In genomic region chr20:36585410-36586125, GRCh38 we compare ENCODE assay signal across 11 cellular contexts. TPM values are rescaled to one million over a fixed set of nuclear protein-coding genes. Genes with fewer than 3 reads are reported as not detected.
DNase-seq lines count a peak whose midpoint lies in the region; ATAC-seq and TF ChIP-seq lines count a peak whose summit lies in the region.
"Had no signal": no experiment of that assay in that cellular context is flagged by ENCODE, and none has a peak within 500 bp of the region (broad histone marks: within the 10 kb centered on the region; RNA-seq: fewer than 3 reads in every experiment).

No MANE protein-coding gene starts in this region.

- H3K4me1 ChIP-seq in heart left ventricle = no peaks in the 10 kb centered on the region

- peaks cover 8 to 17% (median 12%) of the 10 kb centered on the region in 3 donors for H3K4me1 Mint-ChIP-seq in IgD-negative memory B cell
- H3K4me1 Mint-ChIP-seq in activated naive CD8-positive, alpha-beta T cell treated with anti-CD3 and anti-CD28 coated beads for 36 hours = peaks cover 28% of the 10 kb centered on the region
- peaks cover 2% of the 10 kb centered on the region for H3K4me1 Mint-ChIP-seq in mesothelial cell of epicardium

- TF ChIP-seq POLR2A in heart left ventricle (IDR thresholded peaks at IDR 0.05) = no peak

- peak overlapping the region in 2 of 3 donors; percentile 67 to 83 for H3K27ac Mint-ChIP-seq in IgD-negative memory B cell
- H3K27ac Mint-ChIP-seq in activated naive CD8-positive, alpha-beta T cell treated with anti-CD3 and anti-CD28 coated beads for 36 hours = peak overlapping the region; percentile 62
- peak overlapping the region; percentile 21 for H3K27ac Mint-ChIP-seq in mesothelial cell of epicardium
- H3K27ac Mint-ChIP-seq: natural killer cell treated with Interleukin-12 subunit alpha and Interleukin-12 subunit beta and Interleukin-15 and Interleukin-18, amount 100 ng/mL, for 72 hours had no signal

- peak; percentile 88 for DNase-seq in EH (ENCODE audit: low read depth)
- no peak for DNase-seq in activated naive CD8-positive, alpha-beta T cell treated with anti-CD3 and anti-CD28 coated beads for 36 hours
- no peak for DNase-seq in mesothelial cell of epicardium (ENCODE audit: low spot score in 2 of 2, unreplicated experiment in 2 of 2)
- no peak for DNase-seq in OCI-M1 (lab: John Stamatoyannopoulos, UW)
- no peak for DNase-seq in heart left ventricle
- DNase-seq: head of caudate nucleus, NCI-H146, testis had no signal

- TF ChIP-seq CTCF in mesothelial cell of epicardium (IDR thresholded peaks at IDR 0.05; ENCODE audit: unreplicated experiment) = no peak
- TF ChIP-seq CTCF in heart left ventricle (IDR thresholded peaks at IDR 0.05) = no peak

- intact Hi-C loops in heart left ventricle (cut with DNase I) = loop anchor here in 1 of 10 donors (10.0 kb wide), 1 partner anchor 371 kb away; no protein-coding TSS in a partner anchor

- H3K36me3 Mint-ChIP-seq in IgD-negative memory B cell = no peaks in the 10 kb centered on the region
- H3K36me3 Mint-ChIP-seq in activated naive CD8-positive, alpha-beta T cell treated with anti-CD3 and anti-CD28 coated beads for 36 hours = peaks cover 31% of the 10 kb centered on the region
- H3K36me3 Mint-ChIP-seq in mesothelial cell of epicardium = peaks cover 18% of the 10 kb centered on the region
- H3K36me3 Mint-ChIP-seq: natural killer cell treated with Interleukin-12 subunit alpha and Interleukin-12 subunit beta and Interleukin-15 and Interleukin-18, amount 100 ng/mL, for 72 hours had no signal

- no peaks in the 10 kb centered on the region for H3K27me3 ChIP-seq in heart left ventricle
- H3K27me3 ChIP-seq: testis had no signal

- no peak overlapping the region for H3K4me3 ChIP-seq in heart left ventricle
- H3K4me3 ChIP-seq: testis had no signal

- H3K9me3 Mint-ChIP-seq in IgD-negative memory B cell (no peaks in the 10 kb centered on the region), mesothelial cell of epicardium (no peaks in the 10 kb centered on the region)
- no peaks in the 10 kb centered on the region for H3K9me3 Mint-ChIP-seq in activated naive CD8-positive, alpha-beta T cell treated with anti-CD3 and anti-CD28 coated beads for 36 hours
- H3K9me3 Mint-ChIP-seq: natural killer cell treated with Interleukin-12 subunit alpha and Interleukin-12 subunit beta and Interleukin-15 and Interleukin-18, amount 100 ng/mL, for 72 hours had no signal

- peaks cover 0 to 44% (median 30%) of the 10 kb centered on the region in 9 donors for H3K36me3 ChIP-seq in heart left ventricle

- no peak overlapping the region for H3K27ac ChIP-seq in heart left ventricle
- H3K27ac ChIP-seq: testis had no signal

- WGBS in heart left ventricle, 4 donors = 71 to 86% (median 76%) methylated on average over 8 of the region's 8 CpGs

- no peaks in the 10 kb centered on the region for H3K27me3 Mint-ChIP-seq in IgD-negative memory B cell
- H3K27me3 Mint-ChIP-seq in activated naive CD8-positive, alpha-beta T cell treated with anti-CD3 and anti-CD28 coated beads for 36 hours = no peaks in the 10 kb centered on the region
- no peaks in the 10 kb centered on the region for H3K27me3 Mint-ChIP-seq in mesothelial cell of epicardium (ENCODE audit: low read depth)
- H3K27me3 Mint-ChIP-seq: natural killer cell treated with Interleukin-12 subunit alpha and Interleukin-12 subunit beta and Interleukin-15 and Interleukin-18, amount 100 ng/mL, for 72 hours had no signal

- no peaks in the 10 kb centered on the region for H3K9me3 ChIP-seq in heart left ventricle
- H3K9me3 ChIP-seq: testis had no signal

- ATAC-seq in HG03045 (IDR thresholded peaks at IDR 0.05; ENCODE audit: unreplicated experiment) (no peak), heart left ventricle (no peak)
- ATAC-seq: natural killer cell treated with Interleukin-12 subunit alpha and Interleukin-12 subunit beta and Interleukin-15 and Interleukin-18, amount 100 ng/mL, for 72 hours had no signal

- no peak overlapping the region for H3K4me3 Mint-ChIP-seq in IgD-negative memory B cell
- H3K4me3 Mint-ChIP-seq in activated naive CD8-positive, alpha-beta T cell treated with anti-CD3 and anti-CD28 coated beads for 36 hours = no peak overlapping the region
- H3K4me3 Mint-ChIP-seq in mesothelial cell of epicardium = no peak overlapping the region
- H3K4me3 Mint-ChIP-seq: natural killer cell treated with Interleukin-12 subunit alpha and Interleukin-12 subunit beta and Interleukin-15 and Interleukin-18, amount 100 ng/mL, for 72 hours had no signal

RNA-seq across cellular contexts. Expression of gene TGIF2, which starts 12.2 kb away (rescaled TPM):
- polyA plus RNA-seq in IgD-negative memory B cell = 36.3 TPM
- 10 to 100 TPM; 52.1 to 54.0 TPM for total RNA-seq in activated naive CD8-positive, alpha-beta T cell treated with anti-CD3 and anti-CD28 coated beads for 36 hours
- 94.4 to 101 TPM (median 98.4 TPM) in 3 replicates for total RNA-seq in mesothelial cell of epicardium
- 10 to 100 TPM in 3 of 9 donors, 1 to 10 TPM in 6; 4.5 to 14.9 (median 8.2) TPM for total RNA-seq in heart left ventricle
- 1 to 10 TPM; 2.1 to 5.4 TPM for polyA plus RNA-seq in heart left ventricle

RNA-seq across cellular contexts. Expression of gene RAB5IF, which starts 20.0 kb away (rescaled TPM):
- polyA plus RNA-seq in IgD-negative memory B cell = 126 TPM
- total RNA-seq in activated naive CD8-positive, alpha-beta T cell treated with anti-CD3 and anti-CD28 coated beads for 36 hours = 100 to 1,000 TPM; 124 to 127 TPM
- total RNA-seq in mesothelial cell of epicardium = 37.6 to 40.7 TPM (median 40.0 TPM) in 3 replicates
- 10 to 100 TPM; 35.5 to 87.7 (median 63.1) TPM for total RNA-seq in heart left ventricle
- polyA plus RNA-seq in heart left ventricle = 100 to 1,000 TPM in 1 of 2 donors, 10 to 100 TPM in 1; 58.1 to 101 TPM

RNA-seq across cellular contexts. Expression of gene MYL9, which starts 44.2 kb away (rescaled TPM):
- 2.9 TPM for polyA plus RNA-seq in IgD-negative memory B cell
- under 1 TPM in 1 of 2 experiments, not detected in 1; 0.12 TPM for total RNA-seq in activated naive CD8-positive, alpha-beta T cell treated with anti-CD3 and anti-CD28 coated beads for 36 hours
- total RNA-seq in mesothelial cell of epicardium = 235 to 248 TPM (median 238 TPM) in 3 replicates
- total RNA-seq in heart left ventricle = 1,000 to 10,000 TPM in 7 of 9 donors, 100 to 1,000 TPM in 2; 521 to 2,387 (median 1,751) TPM
- 1,000 to 10,000 TPM in 1 of 2 donors, 100 to 1,000 TPM in 1; 452 to 1,748 TPM for polyA plus RNA-seq in heart left ventricle

Comparison
In these comparisons a context has a peak if more than half of its experiments do, and no peak if none do; other contexts are left out.
1. H3K27ac Mint-ChIP-seq: peak in every context shown above with its lines; median percentile 75 in IgD-negative memory B cell; 62 in activated naive CD8-positive, alpha-beta T cell treated with anti-CD3 and anti-CD28 coated beads for 36 hours; 21 in mesothelial cell of epicardium.
2. RNA of gene MYL9, which starts 44.2 kb away (total RNA-seq): 521 to 2,387 TPM in heart left ventricle and 235 to 248 TPM in mesothelial cell of epicardium; 0.12 TPM in activated naive CD8-positive, alpha-beta T cell treated with anti-CD3 and anti-CD28 coated beads for 36 hours; every median in the first group is over 100 times any median in the second.